1 cellular context compared by ENCODE assay signal in the genomic region with DNA sequence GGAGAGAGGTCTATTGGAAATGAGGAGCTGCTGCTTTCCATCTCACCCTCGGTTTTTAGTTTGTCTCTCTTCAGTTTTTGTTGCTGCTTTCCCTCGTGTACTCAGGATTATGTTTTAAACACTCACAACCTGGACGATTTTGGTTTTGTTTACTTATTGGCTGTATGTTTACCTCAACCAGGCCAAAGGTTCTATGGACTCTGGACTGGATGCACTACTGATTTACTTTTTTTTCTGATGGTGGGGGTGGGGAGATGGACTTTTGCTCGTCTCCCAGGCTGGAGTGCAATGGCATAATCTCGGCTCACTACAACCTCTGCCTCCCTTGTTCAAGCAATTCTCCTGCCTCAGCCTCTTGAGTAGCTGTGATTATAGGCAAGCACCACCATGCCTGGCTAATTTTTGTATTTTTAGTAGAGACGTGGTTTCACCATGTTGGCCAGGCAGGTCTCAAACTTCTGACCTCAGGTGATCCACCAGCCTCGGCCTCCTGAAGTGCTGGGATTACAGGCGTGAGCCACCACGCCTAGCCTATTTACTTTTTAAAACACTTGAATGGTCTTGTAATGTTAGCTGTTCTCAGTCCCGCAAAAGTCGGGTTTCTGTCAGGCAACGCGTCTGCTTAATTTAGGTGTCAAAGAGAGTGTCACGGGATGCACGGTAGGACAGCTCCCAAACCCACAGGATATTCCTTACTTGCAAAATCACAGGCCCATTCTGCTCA.
TF ChIP-seq lines count a peak whose summit lies in the region.

No MANE protein-coding gene starts in this region.

TF ChIP-seq in HepG2, 621 proteins besides CTCF, POLR2A, EP300 and RAD21 (continued from another document and continues in another):
- TF ChIP-seq, protein P1, sequence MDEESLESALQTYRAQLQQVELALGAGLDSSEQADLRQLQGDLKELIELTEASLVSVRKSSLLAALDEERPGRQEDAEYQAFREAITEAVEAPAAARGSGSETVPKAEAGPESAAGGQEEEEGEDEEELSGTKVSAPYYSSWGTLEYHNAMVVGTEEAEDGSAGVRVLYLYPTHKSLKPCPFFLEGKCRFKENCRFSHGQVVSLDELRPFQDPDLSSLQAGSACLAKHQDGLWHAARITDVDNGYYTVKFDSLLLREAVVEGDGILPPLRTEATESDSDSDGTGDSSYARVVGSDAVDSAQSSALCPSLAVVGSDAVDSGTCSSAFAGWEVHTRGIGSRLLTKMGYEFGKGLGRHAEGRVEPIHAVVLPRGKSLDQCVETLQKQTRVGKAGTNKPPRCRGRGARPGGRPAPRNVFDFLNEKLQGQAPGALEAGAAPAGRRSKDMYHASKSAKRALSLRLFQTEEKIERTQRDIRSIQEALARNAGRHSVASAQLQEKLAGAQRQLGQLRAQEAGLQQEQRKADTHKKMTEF (CRISPR knock-in tag; IDR thresholded peaks at IDR 0.05): peak; percentile 89
- TF ChIP-seq TSC22D2 (CRISPR knock-in tag; IDR thresholded peaks at IDR 0.05; ENCODE audit: borderline replicate concordance) (no peak), ATF1 (CRISPR knock-in tag; IDR thresholded peaks at IDR 0.05) (peak; percentile 42; the same call in 1 of the 2 replicates), MEF2D (CRISPR knock-in tag; IDR thresholded peaks at IDR 0.05) (peak; percentile 90), FOXO1 (CRISPR knock-in tag; IDR thresholded peaks at IDR 0.05) (peak; percentile 95; the same call in 1 of the 2 replicates), HDAC1 (CRISPR knock-in tag; IDR thresholded peaks at IDR 0.05) (peak; percentile 91), ZNF292 (CRISPR knock-in tag; IDR thresholded peaks at IDR 0.05; ENCODE audit: borderline replicate concordance, low read depth) (peak; percentile 84), TGIF2 (CRISPR knock-in tag; IDR thresholded peaks at IDR 0.05) (no peak), ZNF746 (CRISPR knock-in tag; IDR thresholded peaks at IDR 0.05) (peak; percentile 75; the same call in 1 of the 2 replicates), GFI1 (CRISPR knock-in tag; IDR thresholded peaks at IDR 0.05; ENCODE audit: borderline replicate concordance) (peak; percentile 99), GLI4 (CRISPR knock-in tag; IDR thresholded peaks at IDR 0.05; ENCODE audit: borderline replicate concordance) (peak; percentile 61; the same call in 1 of the 2 replicates), BRD4 (CRISPR knock-in tag; IDR thresholded peaks at IDR 0.05) (0 out of 2 replicates have a peak, but pooled peaks have one; percentile 42), NKX3-1 (CRISPR knock-in tag; IDR thresholded peaks at IDR 0.05) (no peak), ZFP36L2 (CRISPR knock-in tag; IDR thresholded peaks at IDR 0.05) (no peak), MYC (CRISPR knock-in tag; IDR thresholded peaks at IDR 0.05; ENCODE audit: borderline replicate concordance) (peak; percentile 44; the same call in 1 of the 2 replicates), ZNF792 (CRISPR knock-in tag; IDR thresholded peaks at IDR 0.05) (0 out of 2 replicates have a peak, but pooled peaks have one; percentile 27), ISL2 (CRISPR knock-in tag; IDR thresholded peaks at IDR 0.05) (peak; percentile 77), STAG1 (CRISPR knock-in tag; IDR thresholded peaks at IDR 0.05) (peak; percentile 13; the same call in 1 of the 2 replicates), LCORL (IDR thresholded peaks at IDR 0.05) (peak; percentile 93), LCORL (CRISPR knock-in tag; IDR thresholded peaks at IDR 0.05) (peak; percentile 93; the same call in 1 of the 2 replicates), RARA (CRISPR knock-in tag; IDR thresholded peaks at IDR 0.05) (peak; percentile 76), HHEX (CRISPR knock-in tag; IDR thresholded peaks at IDR 0.05) (peak; percentile 71), MZF1 (CRISPR knock-in tag; IDR thresholded peaks at IDR 0.05; ENCODE audit: borderline replicate concordance) (0 out of 2 replicates have a peak, but pooled peaks have one; percentile 22), TP53 (CRISPR knock-in tag; conservative IDR thresholded peaks at IDR 0.05) (no peak), ARNT2 (CRISPR knock-in tag; IDR thresholded peaks at IDR 0.05; ENCODE audit: low read depth) (peak; percentile 46; the same call in 1 of the 2 replicates), CEBPB (IDR thresholded peaks at IDR 0.05; ENCODE audit: borderline replicate concordance, low read depth, low read length) (0 out of 2 replicates have a peak, but pooled peaks have one; percentile 26), ZNF431 (CRISPR knock-in tag; IDR thresholded peaks at IDR 0.05; ENCODE audit: borderline replicate concordance, low read depth) (peak; percentile 90), NR2F2 (IDR thresholded peaks at IDR 0.05; ENCODE audit: borderline replicate concordance, low read depth) (peak; percentile 88), ZNF670 (CRISPR knock-in tag; IDR thresholded peaks at IDR 0.05; ENCODE audit: borderline replicate concordance) (peak; percentile 92), TBX2 (CRISPR knock-in tag; IDR thresholded peaks at IDR 0.05; ENCODE audit: borderline replicate concordance) (peak; percentile 44), ZNF709 (CRISPR knock-in tag; IDR thresholded peaks at IDR 0.05) (peak; percentile 44; the same call in 1 of the 2 replicates), TRIM24 (CRISPR knock-in tag; IDR thresholded peaks at IDR 0.05) (peak; percentile 93), GATAD2A (CRISPR knock-in tag; IDR thresholded peaks at IDR 0.05) (peak; percentile 93), ZNF441 (CRISPR knock-in tag; IDR thresholded peaks at IDR 0.05; ENCODE audit: borderline replicate concordance) (peak; percentile 83; the same call in 1 of the 2 replicates), SOX6 (IDR thresholded peaks at IDR 0.05) (no peak), SOX6 (CRISPR knock-in tag; IDR thresholded peaks at IDR 0.05) (peak; percentile 89), ZFP82 (CRISPR knock-in tag; IDR thresholded peaks at IDR 0.05; ENCODE audit: borderline replicate concordance) (peak; percentile 31; the same call in 1 of the 2 replicates), ARNTL (CRISPR knock-in tag; IDR thresholded peaks at IDR 0.05) (0 out of 2 replicates have a peak, but pooled peaks have one; percentile 50), BHLHE40 (IDR thresholded peaks at IDR 0.05; ENCODE audit: low read length) (no peak), ZFP1 (CRISPR knock-in tag; IDR thresholded peaks at IDR 0.05) (0 out of 2 replicates have a peak, but pooled peaks have one; percentile 62)
- TF ChIP-seq, protein P2, sequence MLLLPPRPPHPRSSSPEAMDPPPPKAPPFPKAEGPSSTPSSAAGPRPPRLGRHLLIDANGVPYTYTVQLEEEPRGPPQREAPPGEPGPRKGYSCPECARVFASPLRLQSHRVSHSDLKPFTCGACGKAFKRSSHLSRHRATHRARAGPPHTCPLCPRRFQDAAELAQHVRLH (CRISPR knock-in tag; IDR thresholded peaks at IDR 0.05; ENCODE audit: borderline replicate concordance, low read depth): peak; percentile 22; the same call in 1 of the 2 replicates
- TF ChIP-seq, protein P3, sequence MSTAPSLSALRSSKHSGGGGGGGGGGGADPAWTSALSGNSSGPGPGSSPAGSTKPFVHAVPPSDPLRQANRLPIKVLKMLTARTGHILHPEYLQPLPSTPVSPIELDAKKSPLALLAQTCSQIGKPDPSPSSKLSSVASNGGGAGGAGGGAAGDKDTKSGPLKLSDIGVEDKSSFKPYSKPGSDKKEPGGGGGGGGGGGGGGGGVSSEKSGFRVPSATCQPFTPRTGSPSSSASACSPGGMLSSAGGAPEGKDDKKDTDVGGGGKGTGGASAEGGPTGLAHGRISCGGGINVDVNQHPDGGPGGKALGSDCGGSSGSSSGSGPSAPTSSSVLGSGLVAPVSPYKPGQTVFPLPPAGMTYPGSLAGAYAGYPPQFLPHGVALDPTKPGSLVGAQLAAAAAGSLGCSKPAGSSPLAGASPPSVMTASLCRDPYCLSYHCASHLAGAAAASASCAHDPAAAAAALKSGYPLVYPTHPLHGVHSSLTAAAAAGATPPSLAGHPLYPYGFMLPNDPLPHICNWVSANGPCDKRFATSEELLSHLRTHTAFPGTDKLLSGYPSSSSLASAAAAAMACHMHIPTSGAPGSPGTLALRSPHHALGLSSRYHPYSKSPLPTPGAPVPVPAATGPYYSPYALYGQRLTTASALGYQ (CRISPR knock-in tag; IDR thresholded peaks at IDR 0.05): peak; percentile 83
- TF ChIP-seq, protein P4, sequence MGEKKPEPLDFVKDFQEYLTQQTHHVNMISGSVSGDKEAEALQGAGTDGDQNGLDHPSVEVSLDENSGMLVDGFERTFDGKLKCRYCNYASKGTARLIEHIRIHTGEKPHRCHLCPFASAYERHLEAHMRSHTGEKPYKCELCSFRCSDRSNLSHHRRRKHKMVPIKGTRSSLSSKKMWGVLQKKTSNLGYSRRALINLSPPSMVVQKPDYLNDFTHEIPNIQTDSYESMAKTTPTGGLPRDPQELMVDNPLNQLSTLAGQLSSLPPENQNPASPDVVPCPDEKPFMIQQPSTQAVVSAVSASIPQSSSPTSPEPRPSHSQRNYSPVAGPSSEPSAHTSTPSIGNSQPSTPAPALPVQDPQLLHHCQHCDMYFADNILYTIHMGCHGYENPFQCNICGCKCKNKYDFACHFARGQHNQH (CRISPR knock-in tag; IDR thresholded peaks at IDR 0.05): peak; percentile 80
- TF ChIP-seq, protein P5, sequence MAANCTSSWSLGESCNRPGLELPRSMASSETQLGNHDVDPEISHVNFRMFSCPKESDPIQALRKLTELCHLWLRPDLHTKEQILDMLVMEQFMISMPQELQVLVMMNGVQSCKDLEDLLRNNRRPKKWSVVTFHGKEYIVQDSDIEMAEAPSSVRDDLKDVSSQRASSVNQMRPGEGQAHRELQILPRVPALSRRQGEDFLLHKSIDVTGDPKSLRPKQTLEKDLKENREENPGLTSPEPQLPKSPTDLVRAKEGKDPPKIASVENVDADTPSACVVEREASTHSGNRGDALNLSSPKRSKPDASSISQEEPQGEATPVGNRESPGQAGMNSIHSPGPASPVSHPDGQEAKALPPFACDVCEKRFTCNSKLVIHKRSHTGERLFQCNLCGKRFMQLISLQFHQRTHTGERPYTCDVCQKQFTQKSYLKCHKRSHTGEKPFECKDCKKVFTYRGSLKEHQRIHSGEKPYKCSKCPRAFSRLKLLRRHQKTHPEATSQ (CRISPR knock-in tag; IDR thresholded peaks at IDR 0.05; ENCODE audit: borderline replicate concordance): 0 out of 2 replicates have a peak, but pooled peaks have one; percentile 17
- TF ChIP-seq, protein P6, sequence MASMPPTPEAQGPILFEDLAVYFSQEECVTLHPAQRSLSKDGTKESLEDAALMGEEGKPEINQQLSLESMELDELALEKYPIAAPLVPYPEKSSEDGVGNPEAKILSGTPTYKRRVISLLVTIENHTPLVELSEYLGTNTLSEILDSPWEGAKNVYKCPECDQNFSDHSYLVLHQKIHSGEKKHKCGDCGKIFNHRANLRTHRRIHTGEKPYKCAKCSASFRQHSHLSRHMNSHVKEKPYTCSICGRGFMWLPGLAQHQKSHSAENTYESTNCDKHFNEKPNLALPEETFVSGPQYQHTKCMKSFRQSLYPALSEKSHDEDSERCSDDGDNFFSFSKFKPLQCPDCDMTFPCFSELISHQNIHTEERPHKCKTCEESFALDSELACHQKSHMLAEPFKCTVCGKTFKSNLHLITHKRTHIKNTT (CRISPR knock-in tag; IDR thresholded peaks at IDR 0.05): no peak
- TF ChIP-seq, protein P7, sequence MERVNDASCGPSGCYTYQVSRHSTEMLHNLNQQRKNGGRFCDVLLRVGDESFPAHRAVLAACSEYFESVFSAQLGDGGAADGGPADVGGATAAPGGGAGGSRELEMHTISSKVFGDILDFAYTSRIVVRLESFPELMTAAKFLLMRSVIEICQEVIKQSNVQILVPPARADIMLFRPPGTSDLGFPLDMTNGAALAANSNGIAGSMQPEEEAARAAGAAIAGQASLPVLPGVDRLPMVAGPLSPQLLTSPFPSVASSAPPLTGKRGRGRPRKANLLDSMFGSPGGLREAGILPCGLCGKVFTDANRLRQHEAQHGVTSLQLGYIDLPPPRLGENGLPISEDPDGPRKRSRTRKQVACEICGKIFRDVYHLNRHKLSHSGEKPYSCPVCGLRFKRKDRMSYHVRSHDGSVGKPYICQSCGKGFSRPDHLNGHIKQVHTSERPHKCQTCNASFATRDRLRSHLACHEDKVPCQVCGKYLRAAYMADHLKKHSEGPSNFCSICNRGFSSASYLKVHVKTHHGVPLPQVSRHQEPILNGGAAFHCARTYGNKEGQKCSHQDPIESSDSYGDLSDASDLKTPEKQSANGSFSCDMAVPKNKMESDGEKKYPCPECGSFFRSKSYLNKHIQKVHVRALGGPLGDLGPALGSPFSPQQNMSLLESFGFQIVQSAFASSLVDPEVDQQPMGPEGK (CRISPR knock-in tag; IDR thresholded peaks at IDR 0.05): peak; percentile 60; the same call in 1 of the 2 replicates
- TF ChIP-seq, protein P8, sequence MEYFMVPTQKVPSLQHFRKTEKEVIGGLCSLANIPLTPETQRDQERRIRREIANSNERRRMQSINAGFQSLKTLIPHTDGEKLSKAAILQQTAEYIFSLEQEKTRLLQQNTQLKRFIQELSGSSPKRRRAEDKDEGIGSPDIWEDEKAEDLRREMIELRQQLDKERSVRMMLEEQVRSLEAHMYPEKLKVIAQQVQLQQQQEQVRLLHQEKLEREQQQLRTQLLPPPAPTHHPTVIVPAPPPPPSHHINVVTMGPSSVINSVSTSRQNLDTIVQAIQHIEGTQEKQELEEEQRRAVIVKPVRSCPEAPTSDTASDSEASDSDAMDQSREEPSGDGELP (IDR thresholded peaks at IDR 0.05; ENCODE audit: borderline replicate concordance, low read depth): peak; percentile 25; the same call in 1 of the 2 replicates
- TF ChIP-seq, protein P9, sequence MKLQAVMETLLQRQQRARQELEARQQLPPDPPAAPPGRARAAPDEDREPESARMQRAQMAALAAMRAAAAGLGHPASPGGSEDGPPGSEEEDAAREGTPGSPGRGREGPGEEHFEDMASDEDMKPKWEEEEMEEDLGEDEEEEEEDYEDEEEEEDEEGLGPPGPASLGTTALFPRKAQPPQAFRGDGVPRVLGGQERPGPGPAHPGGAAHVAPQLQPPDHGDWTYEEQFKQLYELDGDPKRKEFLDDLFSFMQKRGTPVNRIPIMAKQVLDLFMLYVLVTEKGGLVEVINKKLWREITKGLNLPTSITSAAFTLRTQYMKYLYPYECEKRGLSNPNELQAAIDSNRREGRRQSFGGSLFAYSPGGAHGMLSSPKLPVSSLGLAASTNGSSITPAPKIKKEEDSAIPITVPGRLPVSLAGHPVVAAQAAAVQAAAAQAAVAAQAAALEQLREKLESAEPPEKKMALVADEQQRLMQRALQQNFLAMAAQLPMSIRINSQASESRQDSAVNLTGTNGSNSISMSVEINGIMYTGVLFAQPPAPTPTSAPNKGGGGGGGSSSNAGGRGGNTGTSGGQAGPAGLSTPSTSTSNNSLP (IDR thresholded peaks at IDR 0.05; ENCODE audit: low read depth, low read length): peak; percentile 82
- TF ChIP-seq, protein P10, sequence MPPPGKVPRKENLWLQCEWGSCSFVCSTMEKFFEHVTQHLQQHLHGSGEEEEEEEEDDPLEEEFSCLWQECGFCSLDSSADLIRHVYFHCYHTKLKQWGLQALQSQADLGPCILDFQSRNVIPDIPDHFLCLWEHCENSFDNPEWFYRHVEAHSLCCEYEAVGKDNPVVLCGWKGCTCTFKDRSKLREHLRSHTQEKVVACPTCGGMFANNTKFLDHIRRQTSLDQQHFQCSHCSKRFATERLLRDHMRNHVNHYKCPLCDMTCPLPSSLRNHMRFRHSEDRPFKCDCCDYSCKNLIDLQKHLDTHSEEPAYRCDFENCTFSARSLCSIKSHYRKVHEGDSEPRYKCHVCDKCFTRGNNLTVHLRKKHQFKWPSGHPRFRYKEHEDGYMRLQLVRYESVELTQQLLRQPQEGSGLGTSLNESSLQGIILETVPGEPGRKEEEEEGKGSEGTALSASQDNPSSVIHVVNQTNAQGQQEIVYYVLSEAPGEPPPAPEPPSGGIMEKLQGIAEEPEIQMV (CRISPR knock-in tag; IDR thresholded peaks at IDR 0.05; ENCODE audit: low read depth): no peak
